ENCODE assay signal across 17 cellular contexts in the genomic region with DNA sequence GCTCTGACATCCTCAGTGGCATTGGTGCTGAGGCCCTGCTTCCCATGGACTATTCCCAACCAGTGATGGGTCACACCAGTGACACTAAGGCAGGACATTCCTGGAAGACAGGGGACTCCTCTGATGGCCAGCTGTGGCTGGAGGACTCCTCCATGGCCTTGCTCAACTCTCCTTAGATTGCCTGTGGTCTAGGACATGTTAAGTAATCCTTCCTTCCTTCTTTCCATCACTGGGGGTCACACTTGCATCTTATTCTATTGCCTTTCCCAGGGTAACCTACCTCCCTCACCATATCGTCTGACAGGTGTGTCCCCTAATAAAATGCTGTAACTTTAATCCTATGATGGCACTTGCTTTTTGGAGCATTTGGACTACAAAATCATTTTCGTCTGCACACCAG. TPM values are rescaled to one million over a fixed set of nuclear protein-coding genes. Genes with fewer than 3 reads are reported as not detected.
DNase-seq lines count a peak whose midpoint lies in the region; ATAC-seq, FAIRE-seq and TF ChIP-seq lines count a peak whose summit lies in the region.
"Had no signal": no experiment of that assay in that cellular context is flagged by ENCODE, and none has a peak within 500 bp of the region (broad histone marks: within the 10 kb centered on the region; RNA-seq: fewer than 3 reads in every experiment).

No MANE protein-coding gene starts in this region.

- no peak for DNase-seq in HCT116 (ENCODE audit: low read depth, low spot score)
- peak; percentile 20 for DNase-seq in M059J (ENCODE audit: low read depth)
- DNase-seq in OCI-LY7 (ENCODE audit: low spot score), result peak; percentile 29
- DNase-seq in H1 (ENCODE audit: low read depth in 1 of 2, low spot score in 2 of 2), result no peak
- no peak for DNase-seq in NK-92 (lab: John Stamatoyannopoulos, UW; ENCODE audit: unreplicated experiment)
- no peak for DNase-seq in right lobe of liver
- DNase-seq in H54 (ENCODE audit: insufficient read length, low spot score), result no peak
- DNase-seq in DMS153 treated with DMSO at 0.1 percent for 48 hours (lab: John Stamatoyannopoulos, UW; ENCODE audit: unreplicated experiment), result no peak
- DNase-seq: CD8-positive, alpha-beta T cell; NCI-H1048; NCI-H146; NCI-H2081 treated with DMSO at 0.1 percent for 48 hours; NCI-H2227 treated with DMSO at 0.1 percent for 48 hours; NCI-H526; T-helper 1 cell had no signal

- no peaks in the 10 kb centered on the region for H3K36me3 ChIP-seq in HCT116 (ENCODE audit: control insufficient read depth in 1 of 2, insufficient read depth in 2 of 2, low read length in 2 of 2)
- no peaks in the 10 kb centered on the region for H3K36me3 ChIP-seq in OCI-LY7 (ENCODE audit: insufficient read depth, low read length)
- H3K36me3 ChIP-seq in H1 (ENCODE audit: control insufficient read depth in 2 of 4, insufficient read depth in 4 of 4, low read length in 3 of 4), result no peaks in the 10 kb centered on the region
- H3K36me3 ChIP-seq in right lobe of liver, result no peaks in the 10 kb centered on the region

- H4K8ac ChIP-seq in H1 (ENCODE audit: extremely low read depth, insufficient read depth, low read length), result no peak overlapping the region

- no peak overlapping the region for H4K5ac ChIP-seq in H1 (ENCODE audit: insufficient read length, low read depth, low read length)

- H3K9ac ChIP-seq in HCT116 (ENCODE audit: low read length) (no peak overlapping the region), H1 (replicated peaks in 1 of 4; ENCODE audit: extremely low read depth in 1 of 4, low read depth in 3 of 4, low read length in 3 of 4) (no peak overlapping the region)
- H3K9ac ChIP-seq: KMS-11 had no signal

- H2BK5ac ChIP-seq in H1 (ENCODE audit: low read depth, low read length), result no peak overlapping the region

- no peaks in the 10 kb centered on the region for H3K23me2 ChIP-seq in H1 (ENCODE audit: low read depth, low read length)

- no peaks in the 10 kb centered on the region for H3K9me3 ChIP-seq in HCT116 (ENCODE audit: control insufficient read depth in 1 of 2, insufficient read depth in 1 of 2, low read depth in 1 of 2, low read length in 2 of 2)
- no peaks in the 10 kb centered on the region for H3K9me3 ChIP-seq in OCI-LY7 (ENCODE audit: low read length)
- H3K9me3 ChIP-seq in H1 (ENCODE audit: insufficient read depth in 2 of 2, low read depth in 1 of 2, low read length in 1 of 2), result no peaks in the 10 kb centered on the region
- no peaks in the 10 kb centered on the region for H3K9me3 ChIP-seq in right lobe of liver

- intact Hi-C loops in HCT116 (cut with micrococcal nuclease) (no loop called here), OCI-LY7 (cut with micrococcal nuclease; ENCODE audit: unreplicated experiment) (no loop called here), right lobe of liver (cut with DNase I) (no loop called here)

- FAIRE-seq in H1 (lab: Jason Lieb, UNC) (no peak), H54 (lab: Jason Lieb, UNC) (no peak)
- FAIRE-seq: GM18507 had no signal

- H2BK12ac ChIP-seq in H1 (ENCODE audit: low read depth, low read length), result no peak overlapping the region

- TF ChIP-seq CTCF in HCT116 (IDR thresholded peaks at IDR 0.05 in 2 of 3, conservative IDR thresholded peaks at IDR 0.05 in 1 of 3; ENCODE audit: borderline replicate concordance in 1 of 3, insufficient read depth in 1 of 3, low read depth in 2 of 3, low read length in 2 of 3) (no peak), OCI-LY7 (conservative IDR thresholded peaks at IDR 0.05; ENCODE audit: low read length) (peak; percentile 34; the same call in 1 of the 2 replicates), H1 (IDR thresholded peaks at IDR 0.05; ENCODE audit: control extremely low read depth in 1 of 3, insufficient read depth in 1 of 3, low read depth in 1 of 3, low read length in 3 of 3) (peak in 1 of 3 experiments; percentile 9; a peak in 1 of 4 replicates), right lobe of liver (IDR thresholded peaks at IDR 0.05) (no peak)

- no peak overlapping the region for H2AK5ac ChIP-seq in H1 (ENCODE audit: low read depth, low read length)

- H2AFZ ChIP-seq in HCT116 (ENCODE audit: low read depth, low read length, poor library complexity, severe bottlenecking) (no peak overlapping the region), OCI-LY7 (ENCODE audit: low read length) (no peak overlapping the region), H1 (ENCODE audit: low read length) (no peak overlapping the region)

- no peak for TF ChIP-seq EP300 in H1 (IDR thresholded peaks at IDR 0.05; ENCODE audit: borderline replicate concordance in 1 of 2, low read depth in 2 of 2, low read length in 2 of 2)

- H3K4ac ChIP-seq in H1 (replicated peaks; ENCODE audit: insufficient read length, low read depth, low read length), result no peak overlapping the region

- no peak overlapping the region for H3K18ac ChIP-seq in H1 (ENCODE audit: extremely low read depth, low read length)

- no peak for TF ChIP-seq POLR2A in HCT116 (IDR thresholded peaks at IDR 0.05; ENCODE audit: borderline replicate concordance, extremely low read depth, insufficient read depth, insufficient read length)
- TF ChIP-seq POLR2A in H1 (IDR thresholded peaks at IDR 0.05; ENCODE audit: control extremely low read depth in 1 of 2, low read depth in 2 of 2, low read length in 2 of 2), result no peak
- no peak for TF ChIP-seq POLR2A in right lobe of liver (IDR thresholded peaks at IDR 0.05)
- no peak for TF ChIP-seq POLR2A in H54 (IDR thresholded peaks at IDR 0.05; ENCODE audit: low read depth, low read length)

- no peaks in the 10 kb centered on the region for H4K20me1 ChIP-seq in HCT116 (ENCODE audit: insufficient read depth)
- H4K20me1 ChIP-seq in OCI-LY7 (ENCODE audit: insufficient read depth, low read length), result no peaks in the 10 kb centered on the region
- no peaks in the 10 kb centered on the region for H4K20me1 ChIP-seq in H1 (replicated peaks in 1 of 2; ENCODE audit: control insufficient read depth in 1 of 2, insufficient read depth in 2 of 2, low read length in 2 of 2)

- H3K9me2 ChIP-seq in HCT116 (ENCODE audit: insufficient read depth) (no peaks in the 10 kb centered on the region), OCI-LY7 (ENCODE audit: insufficient read depth, low read length) (no peaks in the 10 kb centered on the region)

- H3K56ac ChIP-seq in H1 (replicated peaks; ENCODE audit: insufficient read length, low read depth, low read length), result no peak overlapping the region

- H3K23ac ChIP-seq in H1 (ENCODE audit: insufficient read length), result no peak overlapping the region

- H3K79me1 ChIP-seq in H1 (ENCODE audit: low read depth, low read length), result no peaks in the 10 kb centered on the region

- BruUV-seq in HCT116 (replicated peaks; lab: Mats Ljungman, UMichigan) (no TSS peak), OCI-LY7 (replicated peaks; lab: Mats Ljungman, UMichigan) (no TSS peak)

- H3K4me1 ChIP-seq in HCT116 (ENCODE audit: control insufficient read depth in 1 of 2, insufficient read depth in 2 of 2, low read length in 2 of 2), result no peaks in the 10 kb centered on the region
- H3K4me1 ChIP-seq in OCI-LY7 (ENCODE audit: insufficient read depth, low read length, poor library complexity, severe bottlenecking), result no peaks in the 10 kb centered on the region
- no peaks in the 10 kb centered on the region for H3K4me1 ChIP-seq in H1 (replicated peaks in 1 of 4; ENCODE audit: control insufficient read depth in 3 of 4, insufficient read depth in 4 of 4, low read length in 3 of 4)
- H3K4me1 ChIP-seq in right lobe of liver, result no peaks in the 10 kb centered on the region

- H3K4me2 ChIP-seq in HCT116 (ENCODE audit: low read length) (no peak overlapping the region), OCI-LY7 (ENCODE audit: low read length) (no peak overlapping the region), H1 (ENCODE audit: insufficient read depth in 1 of 2, low read depth in 2 of 2, low read length in 2 of 2) (no peak overlapping the region)
- H3K4me2 ChIP-seq: KMS-11 had no signal

- CTCF ChIA-PET in HCT116 (lab: Charles Lee) (no interaction called here), OCI-LY7 (lab: Charles Lee; ENCODE audit: unreplicated experiment) (no interaction called here), H1 (lab: Charles Lee; ENCODE audit: partially characterized antibody) (no interaction called here)

- no peak overlapping the region for H2BK15ac ChIP-seq in H1 (ENCODE audit: low read length)

- no peak overlapping the region for H2BK20ac ChIP-seq in H1 (ENCODE audit: low read length)

- ATAC-seq in HCT116 (no peak), right lobe of liver (no peak)
- ATAC-seq: CD8-positive, alpha-beta T cell had no signal

- no peaks in the 10 kb centered on the region for H3K27me3 ChIP-seq in HCT116 (ENCODE audit: insufficient read depth, low read length)
- no peaks in the 10 kb centered on the region for H3K27me3 ChIP-seq in H1 (replicated peaks in 1 of 4; ENCODE audit: control insufficient read depth in 3 of 4, extremely low read depth in 1 of 4, insufficient read depth in 3 of 4, low read length in 3 of 4)
- no peaks in the 10 kb centered on the region for H3K27me3 ChIP-seq in right lobe of liver

- POLR2A ChIA-PET in HCT116 (lab: Charles Lee), result no interaction called here
- POLR2A ChIA-PET in OCI-LY7 (lab: Charles Lee), result no interaction called here
- POLR2A ChIA-PET in H1 (lab: Charles Lee; ENCODE audit: partially characterized antibody), result no interaction called here

- RAD21 ChIA-PET in HCT116 (lab: Charles Lee; ENCODE audit: low non-redundant PET in 1 of 2, low total read pairs in 2 of 2, uncharacterized antibody in 2 of 2, unreplicated experiment in 2 of 2), result no interaction called here

- WGBS in H1 (ENCODE audit: extremely low coverage in 1 of 2, insufficient coverage in 1 of 2, insufficient read length in 1 of 2, insufficient replicate concordance in 2 of 2, low coverage in 1 of 2, low lambda C conversion rate in 2 of 2, missing lambda C conversion rate in 1 of 2), 2 experiments, result 74% methylated on average over 2 of the region's 2 CpGs; no CpG with 5 or more reads in 1 of the 2 experiments
- 76% methylated on average over 2 of the region's 2 CpGs for WGBS in right lobe of liver (ENCODE audit: insufficient coverage, low coverage, low lambda C conversion rate, missing lambda C conversion rate)

- H3K79me2 ChIP-seq in HCT116 (ENCODE audit: insufficient read depth, low read length) (no peaks in the 10 kb centered on the region), OCI-LY7 (ENCODE audit: insufficient read depth, low read depth, low read length) (no peaks in the 10 kb centered on the region), H1 (ENCODE audit: control insufficient read depth in 1 of 2, insufficient read depth in 2 of 2, low read length in 2 of 2) (no peaks in the 10 kb centered on the region)

- no peak overlapping the region for H2BK120ac ChIP-seq in H1 (replicated peaks; ENCODE audit: low read depth, low read length)

- H3K4me3 ChIP-seq in HCT116 (replicated peaks in 1 of 2; ENCODE audit: low read depth in 1 of 2, low read length in 2 of 2) (no peak overlapping the region), OCI-LY7 (ENCODE audit: low read depth, low read length, poor library complexity, severe bottlenecking) (no peak overlapping the region), H1 (ENCODE audit: extremely low read depth in 1 of 4, insufficient read depth in 2 of 4, low read depth in 3 of 4, low read length in 4 of 4) (no peak overlapping the region), right lobe of liver (no peak overlapping the region)

- H3K27ac ChIP-seq in HCT116 (ENCODE audit: low read depth, low read length), result no peak overlapping the region
- no peak overlapping the region for H3K27ac ChIP-seq in OCI-LY7 (ENCODE audit: low read depth, low read length, poor library complexity, severe bottlenecking)
- H3K27ac ChIP-seq in H1 (ENCODE audit: low read depth, low read length), result no peak overlapping the region
- no peak overlapping the region for H3K27ac ChIP-seq in right lobe of liver
- H3K27ac ChIP-seq: KMS-11 had no signal

- no peak overlapping the region for H3K14ac ChIP-seq in H1 (ENCODE audit: insufficient read length)

- TF ChIP-seq RAD21 in HCT116 (IDR thresholded peaks at IDR 0.05; ENCODE audit: low read depth) (peak; percentile 23; the same call in 1 of the 2 replicates), H1 (IDR thresholded peaks at IDR 0.05 in 1 of 2, conservative IDR thresholded peaks at IDR 0.05 in 1 of 2; ENCODE audit: low read depth in 2 of 2, low read length in 2 of 2) (peak; percentile 31 to 36)

- H4K91ac ChIP-seq in H1 (replicated peaks; ENCODE audit: insufficient read length, low read length), result no peak overlapping the region

RNA-seq across cellular contexts. Expression of a gene that starts 24.5 kb away (rescaled TPM):
- total RNA-seq in HCT116 (2021; ENCODE audit: unreplicated experiment) (251 TPM), OCI-LY7 (2022) (393 and 415 TPM in 2 replicates), right lobe of liver (100 to 1,000 TPM; 107 to 561 (median 406) TPM)
- polyA plus RNA-seq in HCT116 (2012), result 534 and 638 TPM in 2 replicates
- total RNA-seq in M059J (2014; rRNA removed; shearing (Covaris generic)), result 1,733 and 2,135 TPM in 2 replicates
- 672 and 804 TPM in 2 replicates for total RNA-seq in OCI-LY7 (2014; rRNA removed; shearing (Covaris generic))
- total RNA-seq in H1 (2021; fragmentation: NEBNext Ultra II Directional; extraction: Animal tissue kit (Norgen Biotek cat#: 25700)), result 221 and 226 TPM in 2 replicates
- 474 and 560 TPM in 2 replicates for polyA plus RNA-seq in H1 (2011; rRNA removed)
- 548 TPM for polyA plus RNA-seq in H1 (2011; cell fraction: cytosol; rRNA removed)
- polyA plus RNA-seq in H1 (2011; cell fraction: nucleus; rRNA removed), result 600 TPM
- polyA plus RNA-seq in H1 (2012, experiment 1 of 2), result 259 to 372 TPM (median 349 TPM) in 4 replicates
- 396 TPM for polyA plus RNA-seq in H1 (2012, experiment 2 of 2)
- polyA plus RNA-seq in H1 (2013, experiment 1 of 2), result 562 TPM
- polyA plus RNA-seq in H1 (2013, experiment 2 of 2), result 595 TPM
- polyA minus RNA-seq in H1 (2011; rRNA and poly(A)+ RNA removed), result 167 and 181 TPM in 2 replicates
- polyA minus RNA-seq in H1 (2011; cell fraction: cytosol; rRNA and poly(A)+ RNA removed), result 176 TPM
- polyA minus RNA-seq in H1 (2011; cell fraction: nucleus; rRNA and poly(A)+ RNA removed), result 99.6 TPM

Comparison
In these comparisons a context has a peak if more than half of its experiments do, and no peak if none do; other contexts are left out.
1. DNase-seq: peak in M059J (single experiment) and OCI-LY7 (single experiment); none in HCT116 (single experiment), H1 (0 of 2), NK-92 (single experiment), right lobe of liver (0 of 3), H54 (single experiment) and DMS153 treated with DMSO at 0.1 percent for 48 hours (single experiment).